Comparison of ENCODE assay signal across 1 cellular context in the genomic region with DNA sequence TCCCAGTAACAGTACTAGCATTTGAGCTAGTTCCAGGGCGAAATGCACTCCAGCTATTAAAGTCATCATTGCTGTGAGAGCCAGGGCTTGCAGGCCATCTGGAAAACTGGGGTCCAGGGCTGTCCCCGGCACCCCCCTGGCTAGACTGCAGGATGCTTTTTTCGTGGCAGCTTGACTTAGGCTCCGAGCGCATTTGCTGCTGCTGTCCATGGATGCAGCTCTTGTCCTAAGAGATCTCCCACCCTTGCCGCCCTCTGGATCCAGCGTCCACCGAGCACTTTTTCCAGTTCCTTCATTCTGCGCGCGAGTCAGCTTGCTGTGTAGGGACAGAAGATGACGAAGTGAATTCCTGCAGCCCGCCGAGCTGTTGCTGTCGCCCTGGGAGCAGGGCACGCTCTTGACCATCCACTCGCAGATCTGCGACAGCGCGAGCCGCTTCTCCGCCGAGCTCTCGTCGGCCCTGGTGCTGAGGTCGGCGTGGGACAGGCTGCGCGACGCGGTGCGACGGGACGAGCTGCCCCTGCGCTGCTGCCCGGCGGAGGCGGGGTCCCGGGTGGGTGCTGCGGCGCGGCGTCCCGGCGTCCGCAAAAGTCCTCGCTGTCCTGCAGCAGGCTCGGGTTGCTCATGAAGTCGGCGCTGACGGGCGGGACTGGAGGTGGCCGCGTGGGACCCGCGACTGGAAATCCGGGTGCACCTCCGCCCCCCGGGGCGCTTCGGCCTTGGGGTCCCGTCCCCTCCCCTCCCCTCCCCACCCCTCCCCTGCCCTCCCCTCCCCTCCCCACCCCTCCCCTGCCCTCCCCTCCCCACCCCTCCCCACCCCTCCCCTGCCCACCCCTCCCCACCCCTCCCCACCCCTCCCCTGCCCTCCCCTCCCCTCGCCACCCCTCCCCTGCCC.
TF ChIP-seq lines count a peak whose summit lies in the region.

No MANE protein-coding gene starts in this region.

TF ChIP-seq in SK-N-SH treated with all-trans-retinoic acid at 6 μM for 48 hours, 23 proteins besides CTCF, POLR2A, EP300 and RAD21 (continued from another document):
- TF ChIP-seq, protein P1, sequence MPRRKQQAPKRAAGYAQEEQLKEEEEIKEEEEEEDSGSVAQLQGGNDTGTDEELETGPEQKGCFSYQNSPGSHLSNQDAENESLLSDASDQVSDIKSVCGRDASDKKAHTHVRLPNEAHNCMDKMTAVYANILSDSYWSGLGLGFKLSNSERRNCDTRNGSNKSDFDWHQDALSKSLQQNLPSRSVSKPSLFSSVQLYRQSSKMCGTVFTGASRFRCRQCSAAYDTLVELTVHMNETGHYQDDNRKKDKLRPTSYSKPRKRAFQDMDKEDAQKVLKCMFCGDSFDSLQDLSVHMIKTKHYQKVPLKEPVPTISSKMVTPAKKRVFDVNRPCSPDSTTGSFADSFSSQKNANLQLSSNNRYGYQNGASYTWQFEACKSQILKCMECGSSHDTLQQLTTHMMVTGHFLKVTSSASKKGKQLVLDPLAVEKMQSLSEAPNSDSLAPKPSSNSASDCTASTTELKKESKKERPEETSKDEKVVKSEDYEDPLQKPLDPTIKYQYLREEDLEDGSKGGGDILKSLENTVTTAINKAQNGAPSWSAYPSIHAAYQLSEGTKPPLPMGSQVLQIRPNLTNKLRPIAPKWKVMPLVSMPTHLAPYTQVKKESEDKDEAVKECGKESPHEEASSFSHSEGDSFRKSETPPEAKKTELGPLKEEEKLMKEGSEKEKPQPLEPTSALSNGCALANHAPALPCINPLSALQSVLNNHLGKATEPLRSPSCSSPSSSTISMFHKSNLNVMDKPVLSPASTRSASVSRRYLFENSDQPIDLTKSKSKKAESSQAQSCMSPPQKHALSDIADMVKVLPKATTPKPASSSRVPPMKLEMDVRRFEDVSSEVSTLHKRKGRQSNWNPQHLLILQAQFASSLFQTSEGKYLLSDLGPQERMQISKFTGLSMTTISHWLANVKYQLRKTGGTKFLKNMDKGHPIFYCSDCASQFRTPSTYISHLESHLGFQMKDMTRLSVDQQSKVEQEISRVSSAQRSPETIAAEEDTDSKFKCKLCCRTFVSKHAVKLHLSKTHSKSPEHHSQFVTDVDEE (CRISPR knock-in tag; IDR thresholded peaks at IDR 0.05) = no peak
